ENCODE assay signal across 1 cellular context in genomic region chr1:115258302-115258866, GRCh38.
TF ChIP-seq lines count a peak whose summit lies in the region.

No MANE protein-coding gene starts in this region.

TF ChIP-seq in K562, 482 proteins besides CTCF, POLR2A, EP300 and RAD21 (continued from another document):
- no peak for TF ChIP-seq ARID4B (CRISPR knock-in tag; IDR thresholded peaks at IDR 0.05)
- TF ChIP-seq EGR1 (conservative IDR thresholded peaks at IDR 0.05) = no peak
- TF ChIP-seq ZNF668 (CRISPR knock-in tag; IDR thresholded peaks at IDR 0.05) = no peak
- no peak for TF ChIP-seq CCNT2 (IDR thresholded peaks at IDR 0.05; ENCODE audit: borderline replicate concordance, extremely low read depth, insufficient read length, low read depth, low read length)
- TF ChIP-seq DPF2 (IDR thresholded peaks at IDR 0.05) = no peak
- TF ChIP-seq JUN (IDR thresholded peaks at IDR 0.05; ENCODE audit: borderline replicate concordance, low read depth, low read length) = peak; percentile 40; the same call in 1 of the 2 replicates
- no peak for TF ChIP-seq JUN (CRISPR knock-in tag; IDR thresholded peaks at IDR 0.05; ENCODE audit: borderline replicate concordance)
- TF ChIP-seq SETDB1 (IDR thresholded peaks at IDR 0.05; ENCODE audit: low read length) = no peak
- TF ChIP-seq MIER1 (IDR thresholded peaks at IDR 0.05; ENCODE audit: low read depth) = no peak
- no peak for TF ChIP-seq ZNF707 (CRISPR knock-in tag; conservative IDR thresholded peaks at IDR 0.05)
- TF ChIP-seq ZNF311 (CRISPR knock-in tag; IDR thresholded peaks at IDR 0.05) = no peak
- peak; percentile 39; the same call in 1 of the 2 replicates for TF ChIP-seq NFE2 (IDR thresholded peaks at IDR 0.05; ENCODE audit: low read depth)
- peak; percentile 78 for TF ChIP-seq FOSL1 (tag; conservative IDR thresholded peaks at IDR 0.05)
- no peak for TF ChIP-seq RBM25 (IDR thresholded peaks at IDR 0.05; ENCODE audit: low read depth, low read length, severe bottlenecking)
- TF ChIP-seq C11orf30 (IDR thresholded peaks at IDR 0.05; ENCODE audit: low read depth) = peak; percentile 43; the same call in 1 of the 2 replicates
- TF ChIP-seq, protein P1, sequence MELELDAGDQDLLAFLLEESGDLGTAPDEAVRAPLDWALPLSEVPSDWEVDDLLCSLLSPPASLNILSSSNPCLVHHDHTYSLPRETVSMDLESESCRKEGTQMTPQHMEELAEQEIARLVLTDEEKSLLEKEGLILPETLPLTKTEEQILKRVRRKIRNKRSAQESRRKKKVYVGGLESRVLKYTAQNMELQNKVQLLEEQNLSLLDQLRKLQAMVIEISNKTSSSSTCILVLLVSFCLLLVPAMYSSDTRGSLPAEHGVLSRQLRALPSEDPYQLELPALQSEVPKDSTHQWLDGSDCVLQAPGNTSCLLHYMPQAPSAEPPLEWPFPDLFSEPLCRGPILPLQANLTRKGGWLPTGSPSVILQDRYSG (tag; conservative IDR thresholded peaks at IDR 0.05; ENCODE audit: low read depth) = no peak
- TF ChIP-seq SRSF7 (optimal IDR thresholded peaks at IDR 0.05; ENCODE audit: low read depth, low read length) = no peak
- TF ChIP-seq ZFP30 (CRISPR knock-in tag; IDR thresholded peaks at IDR 0.05; ENCODE audit: borderline replicate concordance) = no peak
- no peak for TF ChIP-seq PHF20 (IDR thresholded peaks at IDR 0.05; ENCODE audit: partially characterized antibody)
- no peak for TF ChIP-seq MYNN (IDR thresholded peaks at IDR 0.05)
- TF ChIP-seq MYNN (CRISPR knock-in tag; IDR thresholded peaks at IDR 0.05) = no peak
- peak; percentile 55; the same call in 1 of the 2 replicates for TF ChIP-seq JUND (IDR thresholded peaks at IDR 0.05; ENCODE audit: borderline replicate concordance, low read depth, low read length)
- TF ChIP-seq JUND (tag; IDR thresholded peaks at IDR 0.05; ENCODE audit: borderline replicate concordance, low read depth, low read length) = peak; percentile 60; the same call in 2 of the 3 replicates
- TF ChIP-seq ZNF212 (CRISPR knock-in tag; IDR thresholded peaks at IDR 0.05) = no peak
- no peak for TF ChIP-seq TAF15 (IDR thresholded peaks at IDR 0.05; ENCODE audit: low read depth, low read length)
- 0 out of 4 replicates have a peak, but pooled peaks of 1 of the 2 experiments have one; percentile 21 for TF ChIP-seq TRIM24 (IDR thresholded peaks at IDR 0.05)
- no peak for TF ChIP-seq ZEB2 (IDR thresholded peaks at IDR 0.05)
- no peak for TF ChIP-seq HMGN3 (IDR thresholded peaks at IDR 0.05; ENCODE audit: borderline replicate concordance, extremely low read depth, insufficient read length, low read depth, low read length)
- TF ChIP-seq ZBTB34 (CRISPR knock-in tag; IDR thresholded peaks at IDR 0.05) = no peak
- TF ChIP-seq ZNF695 (CRISPR knock-in tag; IDR thresholded peaks at IDR 0.05) = no peak
- no peak for TF ChIP-seq ZNF121 (CRISPR knock-in tag; conservative IDR thresholded peaks at IDR 0.05)
- no peak for TF ChIP-seq E2F3 (CRISPR knock-in tag; IDR thresholded peaks at IDR 0.05)
TF ChIP-seq in K562: peak in this region for 8.
